In the genomic region with DNA sequence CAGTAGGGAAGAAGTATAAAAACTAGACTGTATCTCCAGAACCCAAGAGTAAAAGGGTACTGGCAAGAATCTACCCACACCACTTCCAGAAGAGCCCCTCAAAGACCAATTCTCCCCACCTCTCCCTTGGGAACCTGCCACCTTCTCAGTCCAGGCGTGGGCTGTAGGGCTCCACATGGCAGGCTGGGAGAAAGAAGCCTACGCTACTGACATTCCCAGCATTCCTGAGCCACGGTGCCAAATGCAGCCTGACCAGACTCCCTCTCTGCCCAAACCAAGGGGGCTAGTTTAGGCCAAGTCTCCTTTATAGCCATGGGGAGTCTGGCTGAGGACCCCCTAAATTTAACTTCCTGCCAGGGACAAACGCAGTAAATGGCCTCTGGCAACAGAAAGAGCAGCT, we compare ENCODE assay signal across 6 cellular contexts. TPM values are rescaled to one million over a fixed set of nuclear protein-coding genes. Genes with fewer than 3 reads are reported as not detected.
DNase-seq lines count a peak whose midpoint lies in the region; FAIRE-seq and TF ChIP-seq lines count a peak whose summit lies in the region.

No MANE protein-coding gene starts in this region.

- H3K4me1 Mint-ChIP-seq in osteocyte (ENCODE audit: unreplicated experiment): peaks cover 30% of the 10 kb centered on the region

- POLR2A ChIA-PET in HEK293 (lab: Yijun Ruan, JAX): no interaction called here

- no peaks in the 10 kb centered on the region for H3K9me3 ChIP-seq in HEK293 (ENCODE audit: control insufficient read depth, insufficient read depth, low read depth, low read length)

- TF ChIP-seq CTCF in HEK293 (tag by site-specific recombination; IDR thresholded peaks at IDR 0.05): no peak
- no peak for TF ChIP-seq CTCF in bronchial epithelial cell (IDR thresholded peaks at IDR 0.05; ENCODE audit: insufficient read depth, low read length, severe bottlenecking)
- no peak for TF ChIP-seq CTCF in osteocyte (IDR thresholded peaks at IDR 0.05)

- no peaks in the 10 kb centered on the region for H3K27me3 ChIP-seq in bronchial epithelial cell (ENCODE audit: control insufficient read depth, insufficient read depth, low read length)

- no peak for DNase-seq in bronchial epithelial cell (ENCODE audit: low read depth)
- no peak for DNase-seq in osteocyte (ENCODE audit: extremely low spot score, unreplicated experiment)
- DNase-seq in GM12891 (ENCODE audit: insufficient read length, low spot score): no peak
- DNase-seq in NCI-H526 treated with DMSO at 0.1 percent for 48 hours (lab: John Stamatoyannopoulos, UW): no peak
- DNase-seq in NCI-H1694 treated with DMSO at 0.1 percent for 48 hours (lab: John Stamatoyannopoulos, UW): no peak

- H3K36me3 Mint-ChIP-seq in osteocyte (ENCODE audit: unreplicated experiment): peaks cover 38% of the 10 kb centered on the region

- peak overlapping the region; percentile 54 for H3K27ac Mint-ChIP-seq in osteocyte (ENCODE audit: unreplicated experiment)

- no peak for FAIRE-seq in bronchial epithelial cell (lab: Jason Lieb, UNC)
- FAIRE-seq in GM12891 (lab: Jason Lieb, UNC): no peak

- no peak overlapping the region; the same call in 1 of the 2 replicates for H3K4me3 ChIP-seq in HEK293 (ENCODE audit: low read depth, low read length)
- H3K4me3 ChIP-seq in bronchial epithelial cell (ENCODE audit: low read depth, low read length): peak overlapping the region; percentile 63

- H3K36me3 ChIP-seq in HEK293 (ENCODE audit: control insufficient read depth in 2 of 2, insufficient read depth in 1 of 2, low read length in 2 of 2) (peaks cover 5 to 51% of the 10 kb centered on the region in 2 experiments; a peak in 2 of 3 replicates), bronchial epithelial cell (ENCODE audit: control insufficient read depth, insufficient read depth, low read length) (peaks cover 32% of the 10 kb centered on the region)

- no peaks in the 10 kb centered on the region for H3K9me3 Mint-ChIP-seq in osteocyte (ENCODE audit: unreplicated experiment)

- CTCF ChIA-PET in HEK293 (lab: Yijun Ruan, JAX): interaction anchor here (0.6 to 2.4 kb wide), 7 partner anchors 10 to 388 kb away, joined by 3 to 16 read pairs (median 7); no protein-coding TSS in a partner anchor

- H3K27ac ChIP-seq in HEK293 (ENCODE audit: extremely low read depth, low read depth, low read length): no peak overlapping the region

- peak overlapping the region; percentile 85 for H3K4me3 Mint-ChIP-seq in osteocyte (ENCODE audit: unreplicated experiment)

- peaks cover 1% of the 10 kb centered on the region for H3K27me3 Mint-ChIP-seq in osteocyte (ENCODE audit: unreplicated experiment)

- no peaks in the 10 kb centered on the region for H3K4me1 ChIP-seq in HEK293 (ENCODE audit: control insufficient read depth, insufficient read depth, low read length)

- no peak for TF ChIP-seq POLR2A in GM12891 (IDR thresholded peaks at IDR 0.05; ENCODE audit: low read depth, low read length)

TF ChIP-seq in HEK293, 187 proteins besides CTCF, POLR2A, EP300 and RAD21:
- no peak for TF ChIP-seq IKZF3 (tag by site-specific recombination; IDR thresholded peaks at IDR 0.05)
- peak; percentile 39; the same call in 1 of the 2 replicates for TF ChIP-seq ZFHX2 (tag by site-specific recombination; conservative IDR thresholded peaks at IDR 0.05)
- TF ChIP-seq ZNF449 (tag by site-specific recombination; IDR thresholded peaks at IDR 0.05): no peak
- 0 out of 2 replicates have a peak, but pooled peaks have one; percentile 18 for TF ChIP-seq EGR2 (tag by site-specific recombination; IDR thresholded peaks at IDR 0.05; ENCODE audit: low read depth)
- no peak for TF ChIP-seq ZNF747 (tag by site-specific recombination; IDR thresholded peaks at IDR 0.05)
- TF ChIP-seq ZNF623 (tag by site-specific recombination; IDR thresholded peaks at IDR 0.05): no peak

TF ChIP-seq in GM12891, 5 proteins besides CTCF, POLR2A, EP300 and RAD21:
- TF ChIP-seq TAF1 (IDR thresholded peaks at IDR 0.05; ENCODE audit: low read depth, low read length) (no peak), SPI1 (IDR thresholded peaks at IDR 0.05; ENCODE audit: low read depth, low read length) (no peak), PAX5 (IDR thresholded peaks at IDR 0.05; ENCODE audit: insufficient read depth, low read length, severe bottlenecking) (no peak), POLR2AphosphoS5 (IDR thresholded peaks at IDR 0.05; ENCODE audit: low read depth, low read length) (no peak), POU2F2 (IDR thresholded peaks at IDR 0.05; ENCODE audit: low read depth, low read length) (no peak)

RNA-seq across cellular contexts. Expression of gene UBE2Q1, which starts 2.0 kb away (rescaled TPM):
- total RNA-seq in bronchial epithelial cell: 20.3 and 23.3 TPM in 2 replicates
- 77.3 and 82.1 TPM in 2 replicates for total RNA-seq in osteocyte
- polyA plus RNA-seq in GM12891 (2012; ENCODE audit: low read depth, missing spikeins): 49.0 TPM

RNA-seq across cellular contexts. Expression of gene CHRNB2, which starts 11.2 kb away (rescaled TPM):
- total RNA-seq in bronchial epithelial cell (not detected in 2 replicates), osteocyte (0.10 and 0.27 TPM in 2 replicates)
- polyA plus RNA-seq in GM12891 (2012; ENCODE audit: low read depth, missing spikeins): 0.05 TPM

RNA-seq across cellular contexts. Expression of gene ADAR, which starts 51.6 kb away (rescaled TPM):
- total RNA-seq in bronchial epithelial cell (44.5 and 68.5 TPM in 2 replicates), osteocyte (186 and 188 TPM in 2 replicates)
- polyA plus RNA-seq in GM12891 (2012; ENCODE audit: low read depth, missing spikeins): 99.8 TPM

RNA-seq across cellular contexts. Expression of gene SHE, which starts 54.2 kb away (rescaled TPM):
- total RNA-seq in bronchial epithelial cell (under 0.01 TPM in 1 of 2 replicates, not detected in the other), osteocyte (not detected in 2 replicates)
- polyA plus RNA-seq in GM12891 (2012; ENCODE audit: low read depth, missing spikeins): 0.01 TPM

RNA-seq across cellular contexts. Expression of gene TDRD10, which starts 54.4 kb away (rescaled TPM):
- total RNA-seq in bronchial epithelial cell (under 0.01 TPM in 1 of 2 replicates, not detected in the other), osteocyte (not detected in 2 replicates)
- polyA plus RNA-seq in GM12891 (2012; ENCODE audit: low read depth, missing spikeins): 0.17 TPM
